ENCODE assay signal across 8 cellular contexts in genomic region chr16:50245417-50246298, GRCh38.
A peak's percentile ranks its signal among the peaks of the same experiment; 100 is the strongest.
DNase-seq lines count a peak whose midpoint lies in the region; ATAC-seq lines count a peak whose summit lies in the region.

No MANE protein-coding gene starts in this region.

- no peaks in the 10 kb centered on the region for H3K9me3 Mint-ChIP-seq in memory B cell

- H3K36me3 ChIP-seq in duodenal mucosa (ENCODE audit: control insufficient read depth in 1 of 2, insufficient read depth in 2 of 2, low read length in 2 of 2): no peaks in the 10 kb centered on the region

- peak overlapping the region; percentile 67 to 68 for H3K4me3 ChIP-seq in duodenal mucosa (ENCODE audit: low read depth in 1 of 2, low read length in 2 of 2)

- peaks cover 2% of the 10 kb centered on the region for H3K4me1 Mint-ChIP-seq in memory B cell

- peak; percentile 45 for DNase-seq in ELF-1 (ENCODE audit: low read depth, low spot score)
- DNase-seq in KBM-7: peak; percentile 60
- DNase-seq in activated CD4-positive, CD25-positive, alpha-beta regulatory T cell treated with anti-CD3 and anti-CD28 coated beads, Interleukin-2, amount 50 U/mL, for 72 hours: peak; percentile 55
- peak; percentile 21 to 43 for DNase-seq in memory B cell (ENCODE audit: low spot score in 2 of 2)
- peak; percentile 38 for DNase-seq in stimulated activated CD8-positive, alpha-beta memory T cell treated with anti-CD3 and anti-CD28 coated beads, Interleukin-7, amount 100 ng/mL, for 24 hours (ENCODE audit: low read depth)
- no peak for DNase-seq in NCI-H2029 (lab: John Stamatoyannopoulos, UW)

- H3K27me3 ChIP-seq in duodenal mucosa (ENCODE audit: control insufficient read depth in 1 of 2, insufficient read depth in 2 of 2, low read length in 2 of 2): no peaks in the 10 kb centered on the region

- no peak overlapping the region for H3K27ac ChIP-seq in duodenal mucosa (ENCODE audit: low read depth, low read length)

- in situ Hi-C loops in KBM-7 (cut with MboI; ENCODE audit: low pct_unique_long_range_greater_than_20kb, low sequenced_read_pairs): no loop called here

- peaks cover 9 to 15% of the 10 kb centered on the region in 2 donors for H3K4me1 ChIP-seq in duodenal mucosa (ENCODE audit: control insufficient read depth in 1 of 2, insufficient read depth in 2 of 2, low read length in 2 of 2)

- H3K27ac Mint-ChIP-seq in memory B cell: no peak overlapping the region

- no peaks in the 10 kb centered on the region for H3K9me3 ChIP-seq in duodenal mucosa (ENCODE audit: control insufficient read depth in 1 of 2, low read length in 2 of 2)

- peak overlapping the region; percentile 74 for H3K4me3 Mint-ChIP-seq in memory B cell

- H3K36me3 Mint-ChIP-seq in memory B cell: no peaks in the 10 kb centered on the region

- H3K27me3 Mint-ChIP-seq in memory B cell: no peaks in the 10 kb centered on the region

- peak overlapping the region; percentile 44 to 51 for H3K9ac ChIP-seq in duodenal mucosa (ENCODE audit: low read depth in 1 of 2, low read length in 2 of 2)

- ATAC-seq in GM21576 (IDR thresholded peaks at IDR 0.05; ENCODE audit: unreplicated experiment) (peak; percentile 67), memory B cell (ENCODE audit: low read depth) (peak; percentile 85)
